Comparison of ENCODE assay signal across 11 cellular contexts in the genomic region with DNA sequence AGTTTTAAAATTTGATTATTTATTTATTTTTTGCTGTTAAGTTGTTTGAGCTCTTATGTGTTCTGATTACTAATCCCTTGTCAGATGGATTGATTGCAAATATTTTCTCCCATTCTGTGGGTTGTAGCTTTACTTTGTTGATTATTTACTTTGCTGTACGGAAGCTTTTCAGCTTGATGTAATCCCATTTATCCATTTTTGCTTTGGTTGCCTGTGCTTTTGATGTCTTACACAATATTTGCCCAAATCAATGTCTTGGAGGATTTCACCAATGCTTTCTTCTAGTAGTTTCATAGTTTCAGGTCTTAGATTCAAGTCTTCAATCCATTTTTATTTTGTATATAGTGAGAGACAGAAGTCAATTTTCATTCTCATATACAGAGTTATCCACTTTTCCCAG.
"Had no signal": no experiment of that assay in that cellular context is flagged by ENCODE, and none has a peak within 500 bp of the region (broad histone marks: within the 10 kb centered on the region; RNA-seq: fewer than 3 reads in every experiment).

No MANE protein-coding gene starts in this region.

- H2AFZ ChIP-seq: GM23248, GM23338 had no signal

- H3K4me3 ChIP-seq: GM23248, GM23338, HAP-1 had no signal

- DNase-seq: GM23248, GOT3, H7, H9, HCEC 1CT, HFFc6 had no signal

- H3K27ac ChIP-seq: GM23248 had no signal

- FAIRE-seq: H1, H54 had no signal

- H3K4me2 ChIP-seq: GM23338 had no signal

- ATAC-seq: GM23338, HCT116 had no signal

- H3K9ac ChIP-seq: GM23248 had no signal

- H3K4me1 ChIP-seq: HAP-1 had no signal

- H3K36me3 ChIP-seq: HAP-1 had no signal

- H3K9me3 ChIP-seq: HAP-1 had no signal
